Comparison of ENCODE assay signal across 14 cellular contexts in genomic region chr15:70301396-70301795, GRCh38.
"Had no signal": no experiment of that assay in that cellular context is flagged by ENCODE, and none has a peak within 500 bp of the region (broad histone marks: within the 10 kb centered on the region; RNA-seq: fewer than 3 reads in every experiment).

No MANE protein-coding gene starts in this region.

- H3K4me2 ChIP-seq: hepatocyte had no signal

- DNase-seq: activated CD4-positive, alpha-beta memory T cell treated with anti-CD3 and anti-CD28 coated beads for 36 hours; activated CD4-positive, alpha-beta T cell treated with anti-CD3 and anti-CD28 coated beads for 36 hours; activated CD8-positive, alpha-beta memory T cell treated with anti-CD3 and anti-CD28 coated beads, Interleukin-2, amount 10 ng/mL, durations not matched to agents 7 days and 5 days; foreskin keratinocyte; mesenchymal stem cell; sigmoid colon; stimulated activated naive CD4-positive, alpha-beta T cell; tibial artery had no signal

- H3K27ac ChIP-seq: cardiac muscle cell, foreskin keratinocyte, hepatocyte, parathyroid adenoma, sigmoid colon, tibial artery, vagina had no signal

- H3K79me2 ChIP-seq: hepatocyte, parathyroid adenoma had no signal

- H3K27me3 ChIP-seq: hepatocyte, sigmoid colon, tibial artery, vagina had no signal

- ATAC-seq: activated CD4-positive, alpha-beta T cell treated with anti-CD3 and anti-CD28 coated beads for 36 hours; foreskin keratinocyte had no signal

- H3K36me3 Mint-ChIP-seq: activated CD4-positive, alpha-beta memory T cell treated with anti-CD3 and anti-CD28 coated beads for 36 hours; activated CD8-positive, alpha-beta memory T cell treated with anti-CD3 and anti-CD28 coated beads, Interleukin-2, amount 10 ng/mL, durations not matched to agents 7 days and 5 days; activated naive CD8-positive, alpha-beta T cell had no signal

- H3K27me3 Mint-ChIP-seq: activated CD4-positive, alpha-beta memory T cell treated with anti-CD3 and anti-CD28 coated beads for 36 hours; activated CD4-positive, alpha-beta T cell treated with anti-CD3 and anti-CD28 coated beads for 36 hours; activated naive CD8-positive, alpha-beta T cell had no signal

- H2AFZ ChIP-seq: hepatocyte, parathyroid adenoma had no signal

- H3K4me1 ChIP-seq: foreskin keratinocyte, parathyroid adenoma, sigmoid colon, tibial artery, vagina had no signal

- H3K9ac ChIP-seq: parathyroid adenoma had no signal

- H3K27ac Mint-ChIP-seq: activated CD4-positive, alpha-beta memory T cell treated with anti-CD3 and anti-CD28 coated beads for 36 hours; activated CD4-positive, alpha-beta T cell treated with anti-CD3 and anti-CD28 coated beads for 36 hours; activated CD8-positive, alpha-beta memory T cell treated with anti-CD3 and anti-CD28 coated beads, Interleukin-2, amount 10 ng/mL, durations not matched to agents 7 days and 5 days had no signal

- H3K9me3 Mint-ChIP-seq: activated CD4-positive, alpha-beta memory T cell treated with anti-CD3 and anti-CD28 coated beads for 36 hours; natural killer cell treated with Interleukin-12 subunit alpha and Interleukin-12 subunit beta and Interleukin-15 and Interleukin-18, amount 100 ng/mL, for 72 hours had no signal

- H3K36me3 ChIP-seq: cardiac muscle cell, sigmoid colon, tibial artery, vagina had no signal

- H3K4me3 Mint-ChIP-seq: activated CD4-positive, alpha-beta memory T cell treated with anti-CD3 and anti-CD28 coated beads for 36 hours; activated CD4-positive, alpha-beta T cell treated with anti-CD3 and anti-CD28 coated beads for 36 hours; activated CD8-positive, alpha-beta memory T cell treated with anti-CD3 and anti-CD28 coated beads, Interleukin-2, amount 10 ng/mL, durations not matched to agents 7 days and 5 days had no signal

- H3K4me3 ChIP-seq: cardiac muscle cell, hepatocyte, sigmoid colon, tibial artery, vagina had no signal

- H3K9me3 ChIP-seq: sigmoid colon, tibial artery, vagina had no signal
